Comparison of ENCODE assay signal across 2 cellular contexts in the genomic region with DNA sequence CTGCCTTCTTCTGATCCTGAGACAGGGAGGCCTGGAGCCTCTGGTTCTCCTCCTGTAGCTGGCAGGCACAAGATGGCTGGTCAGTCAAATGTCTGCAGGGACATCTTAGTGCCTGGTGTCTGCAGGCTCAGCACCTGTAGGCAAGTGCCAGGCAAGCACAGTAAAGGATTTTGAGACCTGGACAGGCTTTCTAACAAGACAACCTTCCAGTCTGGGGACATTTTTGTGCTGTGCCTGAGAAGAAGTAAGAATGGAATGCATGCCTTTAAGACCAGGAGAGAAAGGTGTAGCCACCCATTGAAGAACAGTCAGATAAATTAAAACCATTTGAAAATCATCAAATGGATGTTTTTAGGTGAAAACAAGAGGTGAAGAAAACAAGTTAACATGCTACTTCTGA.
TF ChIP-seq lines count a peak whose summit lies in the region.

No MANE protein-coding gene starts in this region.

TF ChIP-seq in A549, 52 proteins besides CTCF, POLR2A, EP300 and RAD21 (continued from another document):
- TF ChIP-seq, protein P1, sequence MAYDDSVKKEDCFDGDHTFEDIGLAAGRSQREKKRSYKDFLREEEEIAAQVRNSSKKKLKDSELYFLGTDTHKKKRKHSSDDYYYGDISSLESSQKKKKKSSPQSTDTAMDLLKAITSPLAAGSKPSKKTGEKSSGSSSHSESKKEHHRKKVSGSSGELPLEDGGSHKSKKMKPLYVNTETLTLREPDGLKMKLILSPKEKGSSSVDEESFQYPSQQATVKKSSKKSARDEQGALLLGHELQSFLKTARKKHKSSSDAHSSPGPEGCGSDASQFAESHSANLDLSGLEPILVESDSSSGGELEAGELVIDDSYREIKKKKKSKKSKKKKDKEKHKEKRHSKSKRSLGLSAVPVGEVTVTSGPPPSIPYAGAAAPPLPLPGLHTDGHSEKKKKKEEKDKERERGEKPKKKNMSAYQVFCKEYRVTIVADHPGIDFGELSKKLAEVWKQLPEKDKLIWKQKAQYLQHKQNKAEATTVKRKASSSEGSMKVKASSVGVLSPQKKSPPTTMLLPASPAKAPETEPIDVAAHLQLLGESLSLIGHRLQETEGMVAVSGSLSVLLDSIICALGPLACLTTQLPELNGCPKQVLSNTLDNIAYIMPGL (CRISPR knock-in tag; IDR thresholded peaks at IDR 0.05; ENCODE audit: borderline replicate concordance): no peak
- TF ChIP-seq MAX (IDR thresholded peaks at IDR 0.05): no peak
- TF ChIP-seq ZNF302 (CRISPR knock-in tag; IDR thresholded peaks at IDR 0.05): no peak
- no peak for TF ChIP-seq ZFP36 (IDR thresholded peaks at IDR 0.05; ENCODE audit: borderline replicate concordance, partially characterized antibody)
- TF ChIP-seq HEYL (CRISPR knock-in tag; IDR thresholded peaks at IDR 0.05): no peak
- TF ChIP-seq PBX3 (IDR thresholded peaks at IDR 0.05): no peak
- no peak for TF ChIP-seq FOXS1 (CRISPR knock-in tag; IDR thresholded peaks at IDR 0.05)
- no peak for TF ChIP-seq NFE2L2 (conservative IDR thresholded peaks at IDR 0.05; ENCODE audit: low read length)
- no peak for TF ChIP-seq JUNB (IDR thresholded peaks at IDR 0.05)

TF ChIP-seq in IMR-90, 13 proteins besides CTCF, POLR2A, EP300 and RAD21 (continued from another document):
- TF ChIP-seq MXI1 (IDR thresholded peaks at IDR 0.05; ENCODE audit: borderline replicate concordance, low read depth, low read length) (no peak), CEBPB (IDR thresholded peaks at IDR 0.05; ENCODE audit: low read depth, low read length) (no peak)
